Comparison of ENCODE assay signal across 28 cellular contexts in genomic region chr3:62125376-62125775, GRCh38.
"Had no signal": no experiment of that assay in that cellular context is flagged by ENCODE, and none has a peak within 500 bp of the region (broad histone marks: within the 10 kb centered on the region; RNA-seq: fewer than 3 reads in every experiment).

No MANE protein-coding gene starts in this region.

- H3K27ac Mint-ChIP-seq: activated B cell treated with CpG ODN at 0.5 μM for 24 hours; activated CD8-positive, alpha-beta T cell treated with anti-CD3 and anti-CD28 coated beads for 36 hours; activated naive CD4-positive, alpha-beta T cell treated with anti-CD3 and anti-CD28 coated beads for 36 hours; activated naive CD4-positive, alpha-beta T cell treated with anti-CD3 and anti-CD28 coated beads, Interleukin-2, amount 50 U/mL, for 24 hours; activated naive CD8-positive, alpha-beta T cell treated with anti-CD3 and anti-CD28 coated beads for 36 hours; activated naive CD8-positive, alpha-beta T cell treated with anti-CD3 and anti-CD28 coated beads, Interleukin-2, amount 50 U/mL, for 24 hours; activated T-helper 17 cell treated with anti-CD3 and anti-CD28 coated beads, Interleukin-2, amount 50 U/mL, for 72 hours; brain; T-helper 17 cell; T-helper 2 cell treated with Interferon-gamma antibody and Interleukin-4, amounts not matched to agents 5 μg/mL and 100 μg/mL, for 36 hours had no signal

- H3K36me3 ChIP-seq: adrenal gland, ascending aorta, breast epithelium, cardiac muscle cell, colonic mucosa, WERI-Rb-1 had no signal

- H3K4me3 ChIP-seq: adrenal gland, ascending aorta, breast epithelium, cardiac muscle cell, colonic mucosa had no signal

- H3K4me3 Mint-ChIP-seq: activated B cell treated with CpG ODN at 0.5 μM for 24 hours; activated CD8-positive, alpha-beta T cell treated with anti-CD3 and anti-CD28 coated beads for 36 hours; activated naive CD4-positive, alpha-beta T cell treated with anti-CD3 and anti-CD28 coated beads for 36 hours; activated naive CD4-positive, alpha-beta T cell treated with anti-CD3 and anti-CD28 coated beads, Interleukin-2, amount 50 U/mL, for 24 hours; activated naive CD8-positive, alpha-beta T cell treated with anti-CD3 and anti-CD28 coated beads for 36 hours; activated naive CD8-positive, alpha-beta T cell treated with anti-CD3 and anti-CD28 coated beads, Interleukin-2, amount 50 U/mL, for 24 hours; activated T-cell treated with anti-CD3 and anti-CD28 coated beads, Interleukin-2, amount 50 U/mL, for 4 hours; activated T-helper 17 cell treated with anti-CD3 and anti-CD28 coated beads, Interleukin-2, amount 50 U/mL, for 72 hours; brain; T-helper 17 cell; T-helper 2 cell treated with Interferon-gamma antibody and Interleukin-4, amounts not matched to agents 5 μg/mL and 100 μg/mL, for 36 hours had no signal

- H3K27me3 ChIP-seq: adrenal gland, ascending aorta, breast epithelium, cardiac muscle cell, colonic mucosa had no signal

- H3K4me1 Mint-ChIP-seq: activated B cell treated with CpG ODN at 0.5 μM for 24 hours; activated naive CD4-positive, alpha-beta T cell treated with anti-CD3 and anti-CD28 coated beads, Interleukin-2, amount 50 U/mL, for 24 hours; activated naive CD8-positive, alpha-beta T cell treated with anti-CD3 and anti-CD28 coated beads for 36 hours; activated naive CD8-positive, alpha-beta T cell treated with anti-CD3 and anti-CD28 coated beads, Interleukin-2, amount 50 U/mL, for 24 hours; activated T-helper 17 cell treated with anti-CD3 and anti-CD28 coated beads, Interleukin-2, amount 50 U/mL, for 72 hours; T-helper 17 cell had no signal

- H3K27ac ChIP-seq: adrenal gland, ascending aorta, breast epithelium, cardiac muscle cell, colonic mucosa, WERI-Rb-1 had no signal

- H3K27me3 Mint-ChIP-seq: activated B cell treated with CpG ODN at 0.5 μM for 24 hours; activated CD8-positive, alpha-beta T cell treated with anti-CD3 and anti-CD28 coated beads for 36 hours; activated T-helper 17 cell treated with anti-CD3 and anti-CD28 coated beads, Interleukin-2, amount 50 U/mL, for 72 hours; brain; T-helper 17 cell had no signal

- H3K36me3 Mint-ChIP-seq: activated naive CD4-positive, alpha-beta T cell treated with anti-CD3 and anti-CD28 coated beads, Interleukin-2, amount 50 U/mL, for 24 hours; activated naive CD8-positive, alpha-beta T cell treated with anti-CD3 and anti-CD28 coated beads for 36 hours had no signal

- H3K4me1 ChIP-seq: breast epithelium, colonic mucosa had no signal

- H3K9me3 ChIP-seq: adrenal gland, ascending aorta, colonic mucosa had no signal

- DNase-seq: activated B cell treated with CpG ODN at 0.5 μM for 24 hours; activated CD4-positive, alpha-beta T cell treated with anti-CD3 and anti-CD28 coated beads for 48 hours; activated CD4-positive, alpha-beta T cell treated with anti-CD3 and anti-CD28 coated beads, Interleukin-2, amount 50 U/mL, for 1 hour; activated CD4-positive, alpha-beta T cell treated with anti-CD3 and anti-CD28 coated beads, Interleukin-2, amount 50 U/mL, for 48 hours; activated CD8-positive, alpha-beta memory T cell treated with anti-CD3 and anti-CD28 coated beads for 24 hours; activated CD8-positive, alpha-beta T cell treated with anti-CD3 and anti-CD28 coated beads for 36 hours; activated effector memory CD4-positive, alpha-beta T cell treated with anti-CD3 and anti-CD28 coated beads, Interleukin-2, amount 50 U/mL, for 16 hours; activated naive CD4-positive, alpha-beta T cell treated with anti-CD3 and anti-CD28 coated beads for 36 hours; activated naive CD8-positive, alpha-beta T cell treated with anti-CD3 and anti-CD28 coated beads for 36 hours; activated naive CD8-positive, alpha-beta T cell treated with anti-CD3 and anti-CD28 coated beads, Interleukin-2, amount 50 U/mL, for 24 hours; activated T-cell treated with anti-CD3 and anti-CD28 coated beads, Interleukin-2, amount 50 U/mL, for 4 hours; adrenal gland; central memory CD4-positive, alpha-beta T cell; cerebellar nuclear complex; colonic mucosa; effector CD8-positive, alpha-beta T cell; foreskin fibroblast; T-helper 1 cell; T-helper 17 cell; T1000; WERI-Rb-1 had no signal

- H3K9me3 Mint-ChIP-seq: activated B cell treated with CpG ODN at 0.5 μM for 24 hours; activated naive CD4-positive, alpha-beta T cell treated with anti-CD3 and anti-CD28 coated beads for 36 hours; activated naive CD4-positive, alpha-beta T cell treated with anti-CD3 and anti-CD28 coated beads, Interleukin-2, amount 50 U/mL, for 24 hours; activated naive CD8-positive, alpha-beta T cell treated with anti-CD3 and anti-CD28 coated beads for 36 hours; activated naive CD8-positive, alpha-beta T cell treated with anti-CD3 and anti-CD28 coated beads, Interleukin-2, amount 50 U/mL, for 24 hours; activated T-cell treated with anti-CD3 and anti-CD28 coated beads, Interleukin-2, amount 50 U/mL, for 4 hours; activated T-helper 17 cell treated with anti-CD3 and anti-CD28 coated beads, Interleukin-2, amount 50 U/mL, for 72 hours; T-helper 2 cell treated with Interferon-gamma antibody and Interleukin-4, amounts not matched to agents 5 μg/mL and 100 μg/mL, for 36 hours had no signal
